Comparison of ENCODE assay signal across 21 cellular contexts in genomic region chr15:58538901-58539300, GRCh38.
DNase-seq lines count a peak whose midpoint lies in the region; ATAC-seq and TF ChIP-seq lines count a peak whose summit lies in the region.
"Had no signal": no experiment of that assay in that cellular context is flagged by ENCODE, and none has a peak within 500 bp of the region (broad histone marks: within the 10 kb centered on the region; RNA-seq: fewer than 3 reads in every experiment).

No MANE protein-coding gene starts in this region.

- no peaks in the 10 kb centered on the region for H3K9me2 ChIP-seq in PC-9 (ENCODE audit: insufficient read depth)

- H3K27ac ChIP-seq in PC-9 (no peak overlapping the region), caudate nucleus (ENCODE audit: low read depth, low read length) (no peak overlapping the region)
- H3K27ac ChIP-seq: 22Rv1; BLaER1 treated with 17β-estradiol and CSF1 and Interleukin-3, amounts not matched to agents 10 nM and 100 nM; C4-2B had no signal

- H3K27me3 Mint-ChIP-seq in Caco-2 (ENCODE audit: insufficient read depth, unreplicated experiment) = no peaks in the 10 kb centered on the region
- H3K27me3 Mint-ChIP-seq: CD4-positive, alpha-beta T cell had no signal

- peak overlapping the region; percentile 17 for H3K27ac Mint-ChIP-seq in Caco-2 (ENCODE audit: unreplicated experiment)
- H3K27ac Mint-ChIP-seq: B cell; CD4-positive, alpha-beta T cell; CD8-positive, alpha-beta T cell had no signal

- peak overlapping the region; percentile 26; the same call in 1 of the 2 replicates for H3K4me2 ChIP-seq in PC-9
- H3K4me2 ChIP-seq: A549 had no signal

- H3K9me3 Mint-ChIP-seq in Caco-2 (ENCODE audit: unreplicated experiment) = no peaks in the 10 kb centered on the region
- H3K9me3 Mint-ChIP-seq: CD4-positive, alpha-beta T cell; CD8-positive, alpha-beta T cell had no signal

- H3K4me3 ChIP-seq in Caco-2 (ENCODE audit: low read depth, low read length) = no peak overlapping the region
- H3K4me3 ChIP-seq in PC-9 = no peak overlapping the region
- H3K4me3 ChIP-seq: A549; BLaER1 treated with 17β-estradiol and CSF1 and Interleukin-3, amounts not matched to agents 10 nM and 100 nM; GM12878 had no signal

- no peaks in the 10 kb centered on the region for H3K9me3 ChIP-seq in Caco-2
- H3K9me3 ChIP-seq in PC-9 (ENCODE audit: insufficient read depth, low read depth) = no peaks in the 10 kb centered on the region
- H3K9me3 ChIP-seq: A549 had no signal

- intact Hi-C loops in Caco-2 (cut with micrococcal nuclease; ENCODE audit: unreplicated experiment) (no loop called here), PC-9 (cut with micrococcal nuclease; ENCODE audit: unreplicated experiment) (no loop called here)

- no peaks in the 10 kb centered on the region for H3K79me2 ChIP-seq in PC-9 (ENCODE audit: low read depth)

- no peak overlapping the region for H3K4me3 Mint-ChIP-seq in Caco-2 (ENCODE audit: unreplicated experiment)
- H3K4me3 Mint-ChIP-seq: B cell; CD4-positive, alpha-beta T cell; CD8-positive, alpha-beta T cell had no signal

- no peak for DNase-seq in Caco-2
- DNase-seq in PC-9 = no peak
- peak; percentile 26 for DNase-seq in mesenteric fat pad (ENCODE audit: low spot score)
- DNase-seq in caudate nucleus (lab: John Stamatoyannopoulos, UW) = no peak
- DNase-seq: AML-193; CD4-positive, alpha-beta T cell; CD8-positive, alpha-beta T cell; DMS 273 treated with DMSO at 0.1 percent for 48 hours; DMS153; DMS53; DMS79; DND-41; EL; GDM1 had no signal

- CTCF ChIA-PET in Caco-2 (lab: Charles Lee) = no interaction called here
- CTCF ChIA-PET in PC-9 (lab: Charles Lee) = no interaction called here

- H4K20me1 ChIP-seq in PC-9 (ENCODE audit: insufficient read depth) = no peaks in the 10 kb centered on the region
- H4K20me1 ChIP-seq: BLaER1 treated with 17β-estradiol and CSF1 and Interleukin-3, amounts not matched to agents 10 nM and 100 nM had no signal

- H3K36me3 Mint-ChIP-seq in Caco-2 (ENCODE audit: insufficient read depth, unreplicated experiment) = no peaks in the 10 kb centered on the region
- H3K36me3 Mint-ChIP-seq: CD8-positive, alpha-beta T cell had no signal

- no peaks in the 10 kb centered on the region for H3F3A ChIP-seq in PC-9 (ENCODE audit: insufficient read depth, low read depth)

- no peak for ATAC-seq in SK-N-SH treated with all-trans-retinoic acid at 6 μM for 48 hours
- ATAC-seq: A549; CD8-positive, alpha-beta T cell; GM12878 had no signal

- BruUV-seq in Caco-2 (replicated peaks; lab: Mats Ljungman, UMichigan) (no TSS peak), PC-9 (replicated peaks; lab: Mats Ljungman, UMichigan) (no TSS peak)

- TF ChIP-seq CTCF in Caco-2 (IDR thresholded peaks at IDR 0.05; ENCODE audit: insufficient read depth in 1 of 2, low read depth in 1 of 2, low read length in 1 of 2, severe bottlenecking in 1 of 2, unreplicated experiment in 1 of 2) (no peak), PC-9 (conservative IDR thresholded peaks at IDR 0.05) (no peak)

- POLR2A ChIA-PET in Caco-2 (lab: Charles Lee) (no interaction called here), PC-9 (lab: Charles Lee; ENCODE audit: unreplicated experiment) (no interaction called here)

- H3K4me1 Mint-ChIP-seq in Caco-2 (ENCODE audit: low read depth, unreplicated experiment) = peaks cover 47% of the 10 kb centered on the region
- H3K4me1 Mint-ChIP-seq: B cell had no signal

- no peak overlapping the region for H2AFZ ChIP-seq in PC-9

- H3K36me3 ChIP-seq in Caco-2 (ENCODE audit: control insufficient read depth, insufficient read depth, low read length) = no peaks in the 10 kb centered on the region; the same call in 1 of the 2 replicates
- H3K36me3 ChIP-seq in PC-9 (ENCODE audit: low read depth) = no peaks in the 10 kb centered on the region

- H3K27me3 ChIP-seq in Caco-2 (replicated peaks; ENCODE audit: control insufficient read depth, insufficient read depth, low read length) = no peaks in the 10 kb centered on the region
- no peaks in the 10 kb centered on the region for H3K27me3 ChIP-seq in PC-9 (ENCODE audit: insufficient read depth, low read depth)
- H3K27me3 ChIP-seq: BLaER1 treated with 17β-estradiol and CSF1 and Interleukin-3, amounts not matched to agents 10 nM and 100 nM had no signal

- peaks cover 25% of the 10 kb centered on the region for H3K4me1 ChIP-seq in Caco-2
- H3K4me1 ChIP-seq in PC-9 (replicated peaks; ENCODE audit: insufficient read depth) = peaks cover 6% of the 10 kb centered on the region
- H3K4me1 ChIP-seq: A549 had no signal

TF ChIP-seq in SK-N-SH treated with all-trans-retinoic acid at 6 μM for 48 hours, 23 proteins besides CTCF, POLR2A, EP300 and RAD21:
- TF ChIP-seq OSR1 (CRISPR knock-in tag; IDR thresholded peaks at IDR 0.05) (no peak), CSDC2 (CRISPR knock-in tag; IDR thresholded peaks at IDR 0.05) (no peak), SNAI2 (CRISPR knock-in tag; IDR thresholded peaks at IDR 0.05) (no peak), ZNF565 (CRISPR knock-in tag; conservative IDR thresholded peaks at IDR 0.05; ENCODE audit: low read depth) (no peak)
